Comparison of ENCODE assay signal across 7 cellular contexts in genomic region chr20:10511166-10511506, GRCh38.
A peak's percentile ranks its signal among the peaks of the same experiment; 100 is the strongest.
DNase-seq lines count a peak whose midpoint lies in the region; ATAC-seq and TF ChIP-seq lines count a peak whose summit lies in the region.

No MANE protein-coding gene starts in this region.

- H3K4me3 Mint-ChIP-seq in dendritic cell treated with granulocyte-macrophage colony-stimulating factor and Interleukin-4, amounts not matched to agents 40 ng/mL and 50 ng/mL, for 4 days, result no peak overlapping the region

- H3K36me3 ChIP-seq in HUES64 (ENCODE audit: insufficient read depth, low read length) (no peaks in the 10 kb centered on the region), rectal smooth muscle tissue (ENCODE audit: control insufficient read depth, insufficient read depth, low read length) (no peaks in the 10 kb centered on the region), aorta (ENCODE audit: control insufficient read depth in 1 of 2, insufficient read depth in 2 of 2, low read length in 1 of 2) (no peaks in the 10 kb centered on the region), Peyer's patch (no peaks in the 10 kb centered on the region)

- peak overlapping the region; percentile 16 for H3K27ac ChIP-seq in HUES64 (ENCODE audit: low read depth, low read length)
- H3K27ac ChIP-seq in rectal smooth muscle tissue (ENCODE audit: low read depth, low read length), result peak overlapping the region; percentile 67
- peak overlapping the region in 1 of 2 donors; percentile 71 for H3K27ac ChIP-seq in aorta (ENCODE audit: low read depth in 1 of 2, low read length in 2 of 2)
- peak overlapping the region in 2 of 4 donors; percentile 56 to 69 for H3K27ac ChIP-seq in Peyer's patch

- DNase-seq in aorta (no peak), Peyer's patch (no peak)
- no peak for DNase-seq in activated CD4-positive, alpha-beta T cell treated with anti-CD3 and anti-CD28 coated beads for 4 hours

- H3K36me3 Mint-ChIP-seq in dendritic cell treated with granulocyte-macrophage colony-stimulating factor and Interleukin-4, amounts not matched to agents 40 ng/mL and 50 ng/mL, for 4 days (ENCODE audit: low read depth), result peaks cover 10% of the 10 kb centered on the region

- H3K9me3 ChIP-seq in HUES64 (ENCODE audit: insufficient read depth, low read depth, low read length) (no peaks in the 10 kb centered on the region), aorta (ENCODE audit: control insufficient read depth, low read length) (no peaks in the 10 kb centered on the region), Peyer's patch (no peaks in the 10 kb centered on the region)

- H3K4me1 Mint-ChIP-seq in dendritic cell treated with granulocyte-macrophage colony-stimulating factor and Interleukin-4, amounts not matched to agents 40 ng/mL and 50 ng/mL, for 4 days (ENCODE audit: low read depth), result peaks cover 60% of the 10 kb centered on the region

- peaks cover 41% of the 10 kb centered on the region for H3K4me1 ChIP-seq in HUES64 (ENCODE audit: insufficient read depth, low read length)
- H3K4me1 ChIP-seq in rectal smooth muscle tissue (ENCODE audit: control insufficient read depth, insufficient read depth, low read length), result peaks cover 40% of the 10 kb centered on the region
- peaks cover under 1 to 3% of the 10 kb centered on the region in 2 donors for H3K4me1 ChIP-seq in aorta (ENCODE audit: control insufficient read depth in 1 of 2, insufficient read depth in 2 of 2, low read length in 2 of 2)
- H3K4me1 ChIP-seq in Peyer's patch, result peaks cover 0 to 26% (median 5%) of the 10 kb centered on the region in 4 donors

- ATAC-seq in GM19463 (IDR thresholded peaks at IDR 0.05; ENCODE audit: unreplicated experiment) (peak; percentile 10), aorta (ENCODE audit: low FRiP score) (no peak)

- no peak for TF ChIP-seq CTCF in Peyer's patch (IDR thresholded peaks at IDR 0.05)

- H3K4me3 ChIP-seq in HUES64 (ENCODE audit: low read length), result no peak overlapping the region
- H3K4me3 ChIP-seq in rectal smooth muscle tissue (ENCODE audit: low read length), result peak overlapping the region; percentile 41
- H3K4me3 ChIP-seq in aorta (ENCODE audit: low read length in 2 of 2), result no peak overlapping the region
- H3K4me3 ChIP-seq in Peyer's patch, result no peak overlapping the region

- WGBS in HUES64, result 88% methylated on average over 3 of the region's 3 CpGs
- 72 to 74% methylated on average over 3 of the region's 3 CpGs for WGBS in aorta, 2 donors

- H3K9ac ChIP-seq in HUES64 (ENCODE audit: low read depth, low read length) (peak overlapping the region; percentile 28; the same call in 1 of the 2 replicates), rectal smooth muscle tissue (ENCODE audit: low read length) (no peak overlapping the region)

- H3K27me3 Mint-ChIP-seq in dendritic cell treated with granulocyte-macrophage colony-stimulating factor and Interleukin-4, amounts not matched to agents 40 ng/mL and 50 ng/mL, for 4 days, result no peaks in the 10 kb centered on the region

- H3K9me3 Mint-ChIP-seq in dendritic cell treated with granulocyte-macrophage colony-stimulating factor and Interleukin-4, amounts not matched to agents 40 ng/mL and 50 ng/mL, for 4 days, result no peaks in the 10 kb centered on the region

- peak overlapping the region; percentile 84 for H3K27ac Mint-ChIP-seq in dendritic cell treated with granulocyte-macrophage colony-stimulating factor and Interleukin-4, amounts not matched to agents 40 ng/mL and 50 ng/mL, for 4 days

- TF ChIP-seq POLR2A in Peyer's patch (IDR thresholded peaks at IDR 0.05), result no peak

- intact Hi-C loops in dendritic cell treated with granulocyte-macrophage colony-stimulating factor and Interleukin-4, amounts not matched to agents 40 ng/mL and 50 ng/mL, for 4 days (cut with micrococcal nuclease), result no loop called here
- intact Hi-C loops in aorta (cut with DNase I), result loop anchor here in 1 of 2 donors (5.0 kb wide), 1 partner anchor 36 kb away; no protein-coding TSS in a partner anchor

- H3K27me3 ChIP-seq in HUES64 (ENCODE audit: insufficient read depth, low read length), result no peaks in the 10 kb centered on the region
- H3K27me3 ChIP-seq in rectal smooth muscle tissue (ENCODE audit: control insufficient read depth, insufficient read depth, low read length), result no peaks in the 10 kb centered on the region
- H3K27me3 ChIP-seq in aorta (ENCODE audit: control insufficient read depth in 1 of 2, insufficient read depth in 2 of 2, low read length in 1 of 2), result no peaks in the 10 kb centered on the region
- no peaks in the 10 kb centered on the region for H3K27me3 ChIP-seq in Peyer's patch
